1 cellular context compared by ENCODE assay signal in the genomic region with DNA sequence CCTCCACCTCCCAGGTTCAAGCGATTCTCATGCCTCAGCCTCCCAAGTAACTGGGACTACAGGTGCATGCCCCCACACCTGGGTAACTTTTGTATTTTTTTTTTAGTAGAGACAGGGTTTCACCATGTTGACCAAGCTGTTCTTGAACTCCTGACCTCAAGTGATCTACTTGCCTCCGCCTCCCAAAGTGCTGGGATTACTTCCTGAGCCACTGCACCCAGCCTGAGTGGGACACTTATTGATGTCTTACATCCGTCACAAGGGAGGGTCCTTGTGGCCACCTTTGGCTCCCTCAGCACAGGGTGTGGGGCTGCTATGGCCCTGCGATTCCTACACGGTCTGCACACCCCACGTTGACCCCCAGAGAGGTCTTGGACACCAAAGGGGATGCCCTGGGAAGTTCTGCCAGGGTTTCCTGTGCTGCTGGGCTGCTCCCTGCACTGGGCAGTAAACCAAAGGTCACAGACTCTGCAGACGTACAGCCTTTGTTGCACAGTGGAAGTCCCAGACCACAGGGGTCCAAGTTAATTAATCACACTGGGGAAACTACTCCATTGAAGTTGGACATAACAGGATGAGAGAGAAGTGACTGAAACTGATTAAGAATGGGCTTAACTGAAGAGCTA.
A peak's percentile ranks its signal among the peaks of the same experiment; 100 is the strongest.
TF ChIP-seq lines count a peak whose summit lies in the region.

No MANE protein-coding gene starts in this region.

TF ChIP-seq in HepG2, 621 proteins besides CTCF, POLR2A, EP300 and RAD21:
- TF ChIP-seq SMARCC2 (IDR thresholded peaks at IDR 0.05) (no peak), AHR (CRISPR knock-in tag; IDR thresholded peaks at IDR 0.05) (no peak), ZBTB7B (CRISPR knock-in tag; IDR thresholded peaks at IDR 0.05) (peak; percentile 21; the same call in 1 of the 2 replicates), FOXK1 (CRISPR knock-in tag; IDR thresholded peaks at IDR 0.05; ENCODE audit: borderline replicate concordance, low read depth) (no peak), ZMYM2 (CRISPR knock-in tag; IDR thresholded peaks at IDR 0.05) (0 out of 2 replicates have a peak, but pooled peaks have one; percentile 22), MED1 (CRISPR knock-in tag; IDR thresholded peaks at IDR 0.05) (0 out of 2 replicates have a peak, but pooled peaks have one; percentile 16), ISX (CRISPR knock-in tag; conservative IDR thresholded peaks at IDR 0.05) (no peak), MIXL1 (CRISPR knock-in tag; IDR thresholded peaks at IDR 0.05) (0 out of 2 replicates have a peak, but pooled peaks have one; percentile 17), MXD4 (CRISPR knock-in tag; IDR thresholded peaks at IDR 0.05) (no peak), ZNF761 (CRISPR knock-in tag; conservative IDR thresholded peaks at IDR 0.05) (no peak), BCL6 (CRISPR knock-in tag; IDR thresholded peaks at IDR 0.05) (0 out of 2 replicates have a peak, but pooled peaks have one; percentile 10), IKZF1 (IDR thresholded peaks at IDR 0.05) (no peak), XBP1 (CRISPR knock-in tag; IDR thresholded peaks at IDR 0.05) (no peak), POLR2G (IDR thresholded peaks at IDR 0.05; ENCODE audit: low read depth, low read length) (no peak), RXRB (CRISPR knock-in tag; IDR thresholded peaks at IDR 0.05; ENCODE audit: borderline replicate concordance) (peak; percentile 62; the same call in 1 of the 2 replicates), ZNF143 (CRISPR knock-in tag; IDR thresholded peaks at IDR 0.05) (no peak), HOXA3 (CRISPR knock-in tag; IDR thresholded peaks at IDR 0.05) (peak; percentile 9; the same call in 1 of the 2 replicates), HNF4G (IDR thresholded peaks at IDR 0.05; ENCODE audit: borderline replicate concordance, low read depth, low read length) (0 out of 2 replicates have a peak, but pooled peaks have one; percentile 20), HNF4G (CRISPR knock-in tag; IDR thresholded peaks at IDR 0.05; ENCODE audit: borderline replicate concordance, low read depth) (no peak), ZNF768 (CRISPR knock-in tag; IDR thresholded peaks at IDR 0.05) (peak; percentile 29; the same call in 1 of the 2 replicates), ZNF790 (CRISPR knock-in tag; IDR thresholded peaks at IDR 0.05; ENCODE audit: borderline replicate concordance) (no peak), HNF4A (CRISPR knock-in tag; IDR thresholded peaks at IDR 0.05) (peak; percentile 28; the same call in 1 of the 2 replicates), ZNF460 (CRISPR knock-in tag; IDR thresholded peaks at IDR 0.05; ENCODE audit: borderline replicate concordance) (no peak), ZKSCAN1 (IDR thresholded peaks at IDR 0.05; ENCODE audit: low read length) (no peak), PPARG (CRISPR knock-in tag; conservative IDR thresholded peaks at IDR 0.05) (peak; percentile 94), SPEN (CRISPR knock-in tag; IDR thresholded peaks at IDR 0.05; ENCODE audit: low read depth) (no peak), RARA (CRISPR knock-in tag; IDR thresholded peaks at IDR 0.05) (peak; percentile 68), NR2F6 (IDR thresholded peaks at IDR 0.05) (peak; percentile 49), NR2F6 (CRISPR knock-in tag; IDR thresholded peaks at IDR 0.05) (0 out of 2 replicates have a peak, but pooled peaks have one; percentile 19), ZNF737 (CRISPR knock-in tag; IDR thresholded peaks at IDR 0.05; ENCODE audit: borderline replicate concordance) (no peak), ZNF136 (CRISPR knock-in tag; IDR thresholded peaks at IDR 0.05; ENCODE audit: low read depth) (no peak), SALL1 (CRISPR knock-in tag; IDR thresholded peaks at IDR 0.05) (peak; percentile 27; the same call in 1 of the 2 replicates), KDM3A (CRISPR knock-in tag; IDR thresholded peaks at IDR 0.05; ENCODE audit: low read depth) (no peak)
- TF ChIP-seq, protein P1, sequence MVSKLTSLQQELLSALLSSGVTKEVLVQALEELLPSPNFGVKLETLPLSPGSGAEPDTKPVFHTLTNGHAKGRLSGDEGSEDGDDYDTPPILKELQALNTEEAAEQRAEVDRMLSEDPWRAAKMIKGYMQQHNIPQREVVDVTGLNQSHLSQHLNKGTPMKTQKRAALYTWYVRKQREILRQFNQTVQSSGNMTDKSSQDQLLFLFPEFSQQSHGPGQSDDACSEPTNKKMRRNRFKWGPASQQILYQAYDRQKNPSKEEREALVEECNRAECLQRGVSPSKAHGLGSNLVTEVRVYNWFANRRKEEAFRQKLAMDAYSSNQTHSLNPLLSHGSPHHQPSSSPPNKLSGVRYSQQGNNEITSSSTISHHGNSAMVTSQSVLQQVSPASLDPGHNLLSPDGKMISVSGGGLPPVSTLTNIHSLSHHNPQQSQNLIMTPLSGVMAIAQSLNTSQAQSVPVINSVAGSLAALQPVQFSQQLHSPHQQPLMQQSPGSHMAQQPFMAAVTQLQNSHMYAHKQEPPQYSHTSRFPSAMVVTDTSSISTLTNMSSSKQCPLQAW (CRISPR knock-in tag; IDR thresholded peaks at IDR 0.05): peak; percentile 35; the same call in 1 of the 2 replicates
- TF ChIP-seq, protein P2, sequence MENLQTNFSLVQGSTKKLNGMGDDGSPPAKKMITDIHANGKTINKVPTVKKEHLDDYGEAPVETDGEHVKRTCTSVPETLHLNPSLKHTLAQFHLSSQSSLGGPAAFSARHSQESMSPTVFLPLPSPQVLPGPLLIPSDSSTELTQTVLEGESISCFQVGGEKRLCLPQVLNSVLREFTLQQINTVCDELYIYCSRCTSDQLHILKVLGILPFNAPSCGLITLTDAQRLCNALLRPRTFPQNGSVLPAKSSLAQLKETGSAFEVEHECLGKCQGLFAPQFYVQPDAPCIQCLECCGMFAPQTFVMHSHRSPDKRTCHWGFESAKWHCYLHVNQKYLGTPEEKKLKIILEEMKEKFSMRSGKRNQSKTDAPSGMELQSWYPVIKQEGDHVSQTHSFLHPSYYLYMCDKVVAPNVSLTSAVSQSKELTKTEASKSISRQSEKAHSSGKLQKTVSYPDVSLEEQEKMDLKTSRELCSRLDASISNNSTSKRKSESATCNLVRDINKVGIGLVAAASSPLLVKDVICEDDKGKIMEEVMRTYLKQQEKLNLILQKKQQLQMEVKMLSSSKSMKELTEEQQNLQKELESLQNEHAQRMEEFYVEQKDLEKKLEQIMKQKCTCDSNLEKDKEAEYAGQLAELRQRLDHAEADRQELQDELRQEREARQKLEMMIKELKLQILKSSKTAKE (CRISPR knock-in tag; IDR thresholded peaks at IDR 0.05; ENCODE audit: borderline replicate concordance): no peak
- TF ChIP-seq, protein P3, sequence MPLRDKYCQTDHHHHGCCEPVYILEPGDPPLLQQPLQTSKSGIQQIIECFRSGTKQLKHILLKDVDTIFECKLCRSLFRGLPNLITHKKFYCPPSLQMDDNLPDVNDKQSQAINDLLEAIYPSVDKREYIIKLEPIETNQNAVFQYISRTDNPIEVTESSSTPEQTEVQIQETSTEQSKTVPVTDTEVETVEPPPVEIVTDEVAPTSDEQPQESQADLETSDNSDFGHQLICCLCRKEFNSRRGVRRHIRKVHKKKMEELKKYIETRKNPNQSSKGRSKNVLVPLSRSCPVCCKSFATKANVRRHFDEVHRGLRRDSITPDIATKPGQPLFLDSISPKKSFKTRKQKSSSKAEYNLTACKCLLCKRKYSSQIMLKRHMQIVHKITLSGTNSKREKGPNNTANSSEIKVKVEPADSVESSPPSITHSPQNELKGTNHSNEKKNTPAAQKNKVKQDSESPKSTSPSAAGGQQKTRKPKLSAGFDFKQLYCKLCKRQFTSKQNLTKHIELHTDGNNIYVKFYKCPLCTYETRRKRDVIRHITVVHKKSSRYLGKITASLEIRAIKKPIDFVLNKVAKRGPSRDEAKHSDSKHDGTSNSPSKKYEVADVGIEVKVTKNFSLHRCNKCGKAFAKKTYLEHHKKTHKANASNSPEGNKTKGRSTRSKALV (CRISPR knock-in tag; IDR thresholded peaks at IDR 0.05): no peak
- TF ChIP-seq, protein P4, sequence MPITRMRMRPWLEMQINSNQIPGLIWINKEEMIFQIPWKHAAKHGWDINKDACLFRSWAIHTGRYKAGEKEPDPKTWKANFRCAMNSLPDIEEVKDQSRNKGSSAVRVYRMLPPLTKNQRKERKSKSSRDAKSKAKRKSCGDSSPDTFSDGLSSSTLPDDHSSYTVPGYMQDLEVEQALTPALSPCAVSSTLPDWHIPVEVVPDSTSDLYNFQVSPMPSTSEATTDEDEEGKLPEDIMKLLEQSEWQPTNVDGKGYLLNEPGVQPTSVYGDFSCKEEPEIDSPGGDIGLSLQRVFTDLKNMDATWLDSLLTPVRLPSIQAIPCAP (CRISPR knock-in tag; IDR thresholded peaks at IDR 0.05; ENCODE audit: low read depth): no peak
- TF ChIP-seq, protein P5, sequence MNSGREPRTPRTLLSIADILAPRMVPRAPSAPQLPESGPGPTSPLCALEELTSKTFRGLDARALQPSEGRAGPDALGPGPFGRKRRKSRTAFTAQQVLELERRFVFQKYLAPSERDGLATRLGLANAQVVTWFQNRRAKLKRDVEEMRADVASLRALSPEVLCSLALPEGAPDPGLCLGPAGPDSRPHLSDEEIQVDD (CRISPR knock-in tag; IDR thresholded peaks at IDR 0.05; ENCODE audit: borderline replicate concordance): no peak
- TF ChIP-seq, protein P6, sequence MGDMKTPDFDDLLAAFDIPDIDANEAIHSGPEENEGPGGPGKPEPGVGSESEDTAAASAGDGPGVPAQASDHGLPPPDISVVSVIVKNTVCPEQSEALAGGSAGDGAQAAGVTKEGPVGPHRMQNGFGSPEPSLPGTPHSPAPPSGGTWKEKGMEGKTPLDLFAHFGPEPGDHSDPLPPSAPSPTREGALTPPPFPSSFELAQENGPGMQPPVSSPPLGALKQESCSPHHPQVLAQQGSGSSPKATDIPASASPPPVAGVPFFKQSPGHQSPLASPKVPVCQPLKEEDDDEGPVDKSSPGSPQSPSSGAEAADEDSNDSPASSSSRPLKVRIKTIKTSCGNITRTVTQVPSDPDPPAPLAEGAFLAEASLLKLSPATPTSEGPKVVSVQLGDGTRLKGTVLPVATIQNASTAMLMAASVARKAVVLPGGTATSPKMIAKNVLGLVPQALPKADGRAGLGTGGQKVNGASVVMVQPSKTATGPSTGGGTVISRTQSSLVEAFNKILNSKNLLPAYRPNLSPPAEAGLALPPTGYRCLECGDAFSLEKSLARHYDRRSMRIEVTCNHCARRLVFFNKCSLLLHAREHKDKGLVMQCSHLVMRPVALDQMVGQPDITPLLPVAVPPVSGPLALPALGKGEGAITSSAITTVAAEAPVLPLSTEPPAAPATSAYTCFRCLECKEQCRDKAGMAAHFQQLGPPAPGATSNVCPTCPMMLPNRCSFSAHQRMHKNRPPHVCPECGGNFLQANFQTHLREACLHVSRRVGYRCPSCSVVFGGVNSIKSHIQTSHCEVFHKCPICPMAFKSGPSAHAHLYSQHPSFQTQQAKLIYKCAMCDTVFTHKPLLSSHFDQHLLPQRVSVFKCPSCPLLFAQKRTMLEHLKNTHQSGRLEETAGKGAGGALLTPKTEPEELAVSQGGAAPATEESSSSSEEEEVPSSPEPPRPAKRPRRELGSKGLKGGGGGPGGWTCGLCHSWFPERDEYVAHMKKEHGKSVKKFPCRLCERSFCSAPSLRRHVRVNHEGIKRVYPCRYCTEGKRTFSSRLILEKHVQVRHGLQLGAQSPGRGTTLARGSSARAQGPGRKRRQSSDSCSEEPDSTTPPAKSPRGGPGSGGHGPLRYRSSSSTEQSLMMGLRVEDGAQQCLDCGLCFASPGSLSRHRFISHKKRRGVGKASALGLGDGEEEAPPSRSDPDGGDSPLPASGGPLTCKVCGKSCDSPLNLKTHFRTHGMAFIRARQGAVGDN (CRISPR knock-in tag; IDR thresholded peaks at IDR 0.05): peak; percentile 57
